In genomic region chr14:61838661-61839060, GRCh38 we compare ENCODE assay signal across 23 cellular contexts. TPM values are rescaled to one million over a fixed set of nuclear protein-coding genes. Genes with fewer than 3 reads are reported as not detected.
DNase-seq lines count a peak whose midpoint lies in the region; ATAC-seq and TF ChIP-seq lines count a peak whose summit lies in the region.
"Had no signal": no experiment of that assay in that cellular context is flagged by ENCODE, and none has a peak within 500 bp of the region (broad histone marks: within the 10 kb centered on the region; RNA-seq: fewer than 3 reads in every experiment).

No MANE protein-coding gene starts in this region.

- H3K4me3 Mint-ChIP-seq in activated T-cell treated with anti-CD3 and anti-CD28 coated beads, Interleukin-2, amount 50 U/mL, for 72 hours = no peak overlapping the region
- H3K4me3 Mint-ChIP-seq in chondrocyte (ENCODE audit: unreplicated experiment) = no peak overlapping the region
- H3K4me3 Mint-ChIP-seq: activated naive CD4-positive, alpha-beta T cell treated with anti-CD3 and anti-CD28 coated beads, Interleukin-2, amount 50 U/mL, for 24 hours; activated T-helper 17 cell treated with anti-CD3 and anti-CD28 coated beads, Interleukin-2, amount 50 U/mL, for 72 hours; stimulated activated naive CD8-positive, alpha-beta T cell treated with anti-CD3 and anti-CD28 coated beads, Interleukin-15, amount 100 ng/mL, for 72 hours had no signal

- TF ChIP-seq POLR2A in GM18505 (IDR thresholded peaks at IDR 0.05; ENCODE audit: borderline replicate concordance, extremely low read depth, insufficient read depth, insufficient read length) = no peak

- TF ChIP-seq CTCF in chondrocyte (IDR thresholded peaks at IDR 0.05) = no peak

- peak overlapping the region; percentile 35 for H3K27ac Mint-ChIP-seq in activated T-cell treated with anti-CD3 and anti-CD28 coated beads, Interleukin-2, amount 50 U/mL, for 72 hours
- H3K27ac Mint-ChIP-seq in chondrocyte (ENCODE audit: unreplicated experiment) = peak overlapping the region; percentile 87
- H3K27ac Mint-ChIP-seq: activated naive CD4-positive, alpha-beta T cell treated with anti-CD3 and anti-CD28 coated beads, Interleukin-2, amount 50 U/mL, for 24 hours; activated T-helper 17 cell treated with anti-CD3 and anti-CD28 coated beads, Interleukin-2, amount 50 U/mL, for 72 hours; stimulated activated naive CD8-positive, alpha-beta T cell treated with anti-CD3 and anti-CD28 coated beads, Interleukin-15, amount 100 ng/mL, for 72 hours had no signal

- H3K36me3 Mint-ChIP-seq in activated T-cell treated with anti-CD3 and anti-CD28 coated beads, Interleukin-2, amount 50 U/mL, for 72 hours (ENCODE audit: insufficient read depth in 2 of 2) = no peaks in the 10 kb centered on the region
- H3K36me3 Mint-ChIP-seq in chondrocyte (ENCODE audit: low read depth) = no peaks in the 10 kb centered on the region
- H3K36me3 Mint-ChIP-seq: activated naive CD4-positive, alpha-beta T cell treated with anti-CD3 and anti-CD28 coated beads, Interleukin-2, amount 50 U/mL, for 24 hours had no signal

- peaks cover 19% of the 10 kb centered on the region for H3K27me3 Mint-ChIP-seq in activated T-cell treated with anti-CD3 and anti-CD28 coated beads, Interleukin-2, amount 50 U/mL, for 72 hours (ENCODE audit: low read depth)
- no peaks in the 10 kb centered on the region for H3K27me3 Mint-ChIP-seq in chondrocyte (ENCODE audit: low read depth)
- H3K27me3 Mint-ChIP-seq: activated naive CD4-positive, alpha-beta T cell treated with anti-CD3 and anti-CD28 coated beads, Interleukin-2, amount 50 U/mL, for 24 hours; activated T-helper 17 cell treated with anti-CD3 and anti-CD28 coated beads, Interleukin-2, amount 50 U/mL, for 72 hours; stimulated activated naive CD8-positive, alpha-beta T cell treated with anti-CD3 and anti-CD28 coated beads, Interleukin-15, amount 100 ng/mL, for 72 hours had no signal

- no peaks in the 10 kb centered on the region for H3K9me3 Mint-ChIP-seq in activated T-cell treated with anti-CD3 and anti-CD28 coated beads, Interleukin-2, amount 50 U/mL, for 72 hours
- peaks cover 6% of the 10 kb centered on the region for H3K9me3 Mint-ChIP-seq in chondrocyte (ENCODE audit: low read depth)
- H3K9me3 Mint-ChIP-seq: activated naive CD4-positive, alpha-beta T cell treated with anti-CD3 and anti-CD28 coated beads, Interleukin-2, amount 50 U/mL, for 24 hours; activated T-helper 17 cell treated with anti-CD3 and anti-CD28 coated beads, Interleukin-2, amount 50 U/mL, for 72 hours; stimulated activated naive CD8-positive, alpha-beta T cell treated with anti-CD3 and anti-CD28 coated beads, Interleukin-15, amount 100 ng/mL, for 72 hours had no signal

- ATAC-seq in activated T-cell treated with anti-CD3 and anti-CD28 coated beads, Interleukin-2, amount 50 U/mL, for 72 hours (replicated peaks in 1 of 2) = no peak
- ATAC-seq in GM19395 (IDR thresholded peaks at IDR 0.05; ENCODE audit: unreplicated experiment) (no peak), GM18907 (IDR thresholded peaks at IDR 0.05; ENCODE audit: unreplicated experiment) (no peak), GM18505 (IDR thresholded peaks at IDR 0.05; ENCODE audit: unreplicated experiment) (no peak)
- ATAC-seq: activated T-helper 17 cell treated with anti-CD3 and anti-CD28 coated beads, Interleukin-2, amount 50 U/mL, for 72 hours; gastroesophageal sphincter; SK-N-SH treated with all-trans-retinoic acid at 6 μM for 48 hours; stimulated activated naive CD8-positive, alpha-beta T cell treated with anti-CD3 and anti-CD28 coated beads, Interleukin-15, amount 100 ng/mL, for 72 hours had no signal

- DNase-seq in activated T-cell treated with anti-CD3 and anti-CD28 coated beads, Interleukin-2, amount 50 U/mL, for 72 hours = no peak
- no peak for DNase-seq in activated T-cell treated with anti-CD3 and anti-CD28 coated beads, Interleukin-2, amount 50 U/mL, for 1 hour
- DNase-seq in chondrocyte (ENCODE audit: low spot score) (no peak), kidney tubule cell (ENCODE audit: low spot score) (peak; percentile 12), T1000 (lab: John Stamatoyannopoulos, UW) (no peak)
- DNase-seq: 8988T; AML-193; hypothalamus; NCI-H2081; NCI-H226; right lobe of liver; stimulated activated CD4-positive, alpha-beta T cell treated with anti-CD3 and anti-CD28 coated beads, Interleukin-15, amount 100 ng/mL, for 24 hours; stimulated activated naive CD8-positive, alpha-beta T cell treated with anti-CD3 and anti-CD28 coated beads, Interleukin-15, amount 100 ng/mL, for 72 hours; tibial artery had no signal

- H3K4me1 Mint-ChIP-seq in activated T-cell treated with anti-CD3 and anti-CD28 coated beads, Interleukin-2, amount 50 U/mL, for 72 hours (ENCODE audit: low read depth) = peaks cover 8% of the 10 kb centered on the region
- peaks cover 40% of the 10 kb centered on the region for H3K4me1 Mint-ChIP-seq in chondrocyte (ENCODE audit: low read depth)
- H3K4me1 Mint-ChIP-seq: activated naive CD4-positive, alpha-beta T cell treated with anti-CD3 and anti-CD28 coated beads, Interleukin-2, amount 50 U/mL, for 24 hours; activated T-helper 17 cell treated with anti-CD3 and anti-CD28 coated beads, Interleukin-2, amount 50 U/mL, for 72 hours; stimulated activated naive CD8-positive, alpha-beta T cell treated with anti-CD3 and anti-CD28 coated beads, Interleukin-15, amount 100 ng/mL, for 72 hours had no signal

RNA-seq across cellular contexts. Expression of gene SYT16, which starts 26.2 kb away (rescaled TPM):
- under 1 TPM; 0.02 to 0.09 TPM for total RNA-seq in activated T-cell treated with anti-CD3 and anti-CD28 coated beads, Interleukin-2, amount 50 U/mL, for 72 hours
- 24.0 to 35.6 TPM (median 34.8 TPM) in 3 replicates for total RNA-seq in chondrocyte
- total RNA-seq: activated T-helper 17 cell treated with anti-CD3 and anti-CD28 coated beads, Interleukin-2, amount 50 U/mL, for 72 hours; ascending aorta; T-helper 2 cell treated with Interferon-gamma antibody and Interleukin-4, amounts not matched to agents 100 ng/mL and 5 ng/mL, for 36 hours had no signal

Comparison
In these comparisons a context has a peak if more than half of its experiments do, and no peak if none do; other contexts are left out.
1. RNA of gene SYT16, which starts 26.2 kb away (total RNA-seq): 24.0 to 35.6 TPM in chondrocyte; 0.02 to 0.09 TPM in activated T-cell treated with anti-CD3 and anti-CD28 coated beads, Interleukin-2, amount 50 U/mL, for 72 hours; every median in the first group is over 10 times any median in the second.